8 cellular contexts compared by ENCODE assay signal in genomic region chr13:49495783-49496762, GRCh38. TPM values are rescaled to one million over a fixed set of nuclear protein-coding genes. Genes with fewer than 3 reads are reported as not detected.
DNase-seq lines count a peak whose midpoint lies in the region; ATAC-seq and TF ChIP-seq lines count a peak whose summit lies in the region.

Gene PHF11, plus strand, starts transcription at chr13:49495953. Its CDS starts 49 bp downstream, at chr13:49496002.

- H3K27me3 Mint-ChIP-seq in activated naive CD4-positive, alpha-beta T cell treated with anti-CD3 and anti-CD28 coated beads, Interleukin-2, amount 10 ng/mL, durations not matched to agents 7 days and 5 days: no peaks in the 10 kb centered on the region

- peak within 1 kb of the TSS; percentile 43 to 63 for H3K4me3 ChIP-seq in gastroesophageal sphincter

- WGBS in gastroesophageal sphincter (ENCODE audit: low coverage in 1 of 2), 2 donors: 33% methylated on average over 8 of the region's 71 CpGs; no CpG with 5 or more reads in 1 of the 2 donors

- peaks cover 0 to 11% of the 10 kb centered on the region in 2 donors for H3K36me3 ChIP-seq in gastroesophageal sphincter

- no peaks in the 10 kb centered on the region for H3K27me3 ChIP-seq in gastroesophageal sphincter

- CTCF ChIA-PET in activated naive CD4-positive, alpha-beta T cell treated with anti-CD3 and anti-CD28 coated beads, Interleukin-2, amount 10 ng/mL, durations not matched to agents 7 days and 5 days (lab: Charles Lee): interaction anchor here (0.6 kb wide), 2 partner anchors 27 to 269 kb away, joined by 3 read pairs; no protein-coding TSS in a partner anchor

- peak in 3 of 4 experiments; percentile 8 to 37 (median 19) for TF ChIP-seq CTCF in gastroesophageal sphincter (IDR thresholded peaks at IDR 0.05)

- H3K27ac ChIP-seq in gastroesophageal sphincter: peak within 1 kb of the TSS; percentile 72 to 96 (median 94)

- no peak for TF ChIP-seq EP300 in gastroesophageal sphincter (IDR thresholded peaks at IDR 0.05)

- peaks cover 0 to 11% (median 0%) of the 10 kb centered on the region in 3 donors for H3K4me1 ChIP-seq in gastroesophageal sphincter

- ATAC-seq in GM19324 (IDR thresholded peaks at IDR 0.05; ENCODE audit: low FRiP score, unreplicated experiment): peak; percentile 77
- peak; percentile 84 for ATAC-seq in HG03442 (IDR thresholded peaks at IDR 0.05; ENCODE audit: unreplicated experiment)
- peak; percentile 90 for ATAC-seq in gastroesophageal sphincter

- in situ Hi-C loops in SK-MEL-5 (cut with HindIII; ENCODE audit: low pct_unique_long_range_greater_than_20kb, low sequenced_read_pairs): no loop called here

- DNase-seq in C1 segment of cervical spinal cord (lab: John Stamatoyannopoulos, UW): peak; percentile 11 to 85 (median 62)
- peak; percentile 54 for DNase-seq in SK-MEL-5 (ENCODE audit: low read depth, low spot score)
- peak; percentile 92 for DNase-seq in activated naive CD4-positive, alpha-beta T cell treated with anti-CD3 and anti-CD28 coated beads, Interleukin-2, amount 10 ng/mL, durations not matched to agents 7 days and 5 days
- peak; percentile 59 for DNase-seq in occipital lobe (lab: John Stamatoyannopoulos, UW)
- peak; percentile 68 for DNase-seq in superior temporal gyrus (ENCODE audit: extremely low spot score)

- peaks cover 62% of the 10 kb centered on the region for H3K4me1 Mint-ChIP-seq in activated naive CD4-positive, alpha-beta T cell treated with anti-CD3 and anti-CD28 coated beads, Interleukin-2, amount 10 ng/mL, durations not matched to agents 7 days and 5 days

- peaks cover 43% of the 10 kb centered on the region for H3K36me3 Mint-ChIP-seq in activated naive CD4-positive, alpha-beta T cell treated with anti-CD3 and anti-CD28 coated beads, Interleukin-2, amount 10 ng/mL, durations not matched to agents 7 days and 5 days

- peak; percentile 48 to 52 for TF ChIP-seq POLR2A in gastroesophageal sphincter (IDR thresholded peaks at IDR 0.05)

- peak within 1 kb of the TSS; percentile 96 for H3K4me3 Mint-ChIP-seq in activated naive CD4-positive, alpha-beta T cell treated with anti-CD3 and anti-CD28 coated beads, Interleukin-2, amount 10 ng/mL, durations not matched to agents 7 days and 5 days

- H3K9me3 Mint-ChIP-seq in activated naive CD4-positive, alpha-beta T cell treated with anti-CD3 and anti-CD28 coated beads, Interleukin-2, amount 10 ng/mL, durations not matched to agents 7 days and 5 days: no peaks in the 10 kb centered on the region

- no peaks in the 10 kb centered on the region for H3K9me3 ChIP-seq in gastroesophageal sphincter

- peak within 1 kb of the TSS; percentile 99 for H3K27ac Mint-ChIP-seq in activated naive CD4-positive, alpha-beta T cell treated with anti-CD3 and anti-CD28 coated beads, Interleukin-2, amount 10 ng/mL, durations not matched to agents 7 days and 5 days

RNA-seq across cellular contexts. Expression of gene PHF11, which starts in this region (rescaled TPM):
- total RNA-seq in SK-MEL-5 (2014; rRNA removed; shearing (Covaris generic)): 8.8 and 9.9 TPM in 2 replicates
- polyA plus RNA-seq in SK-MEL-5 (2015; cell fraction: cytosol; rRNA removed): 11.7 and 16.1 TPM in 2 replicates
- 54.8 and 71.3 TPM in 2 replicates for polyA plus RNA-seq in SK-MEL-5 (2015; cell fraction: nucleus; rRNA removed)
- total RNA-seq in gastroesophageal sphincter (10 to 100 TPM; 33.1 to 42.7 (median 38.7) TPM), occipital lobe (4.7 TPM)

Comparison
In these comparisons a context has a peak if more than half of its experiments do, and no peak if none do; other contexts are left out.
1. Peak in every context shown above with its lines: DNase-seq, ATAC-seq, H3K4me3 ChIP-seq and H3K27ac ChIP-seq.